Comparison of ENCODE assay signal across 8 cellular contexts in the genomic region with DNA sequence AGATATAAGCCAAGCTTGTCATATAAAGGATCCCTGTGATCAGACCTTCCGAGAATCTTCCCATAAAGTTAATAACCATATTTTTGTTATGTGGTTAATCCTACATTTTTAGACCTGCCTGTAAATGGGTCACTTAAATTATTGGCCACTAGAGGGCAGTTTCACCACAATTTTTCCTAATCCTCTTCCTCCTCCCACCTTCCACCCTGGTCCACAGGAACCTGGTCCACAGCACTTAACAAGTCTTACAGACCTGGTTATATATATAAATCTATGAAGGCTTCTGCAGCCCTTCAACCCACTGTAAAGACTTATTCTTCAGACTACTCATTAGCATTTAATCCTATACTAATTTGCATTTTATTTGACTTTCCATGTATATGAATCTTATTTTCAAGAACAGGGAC. TPM values are rescaled to one million over a fixed set of nuclear protein-coding genes. Genes with fewer than 3 reads are reported as not detected.
DNase-seq lines count a peak whose midpoint lies in the region; ATAC-seq, FAIRE-seq and TF ChIP-seq lines count a peak whose summit lies in the region.

No MANE protein-coding gene starts in this region.

- H3K36me3 ChIP-seq in lower lobe of right lung, result peaks cover 7% of the 10 kb centered on the region

- intact Hi-C loops in lower lobe of right lung (cut with DNase I), result no loop called here

- H3K27ac ChIP-seq in lower lobe of right lung, result no peak overlapping the region

- no peaks in the 10 kb centered on the region for H3K27me3 ChIP-seq in lower lobe of right lung (ENCODE audit: low read depth)

- FAIRE-seq in frontal cortex (lab: Jason Lieb, UNC), result no peak

- DNase-seq in NCI-H2081 (lab: John Stamatoyannopoulos, UW) (peak; percentile 43 to 48), NCI-H2081 treated with DMSO at 0.1 percent for 48 hours (lab: John Stamatoyannopoulos, UW) (no peak), NOMO-1 treated with DMSO at 0.1 percent for 48 hours (lab: John Stamatoyannopoulos, UW; ENCODE audit: unreplicated experiment) (peak; percentile 38), cardiac fibroblast (ENCODE audit: low read depth in 2 of 2) (peak; percentile 66 to 73), lower lobe of right lung (no peak), frontal cortex (ENCODE audit: low spot score in 2 of 2) (no peak), SIG-M5 treated with dmso at 0.1 percent for 504 hours (lab: John Stamatoyannopoulos, UW; ENCODE audit: unreplicated experiment) (no peak)

- no peaks in the 10 kb centered on the region for H3K9me3 ChIP-seq in lower lobe of right lung

- ATAC-seq in HG02852 (IDR thresholded peaks at IDR 0.05; ENCODE audit: unreplicated experiment), result peak; percentile 56
- ATAC-seq in lower lobe of right lung, result peak; percentile 75 to 81

- H3K4me1 ChIP-seq in lower lobe of right lung, result no peaks in the 10 kb centered on the region

- peak; percentile 56 for TF ChIP-seq CTCF in cardiac fibroblast (IDR thresholded peaks at IDR 0.05; ENCODE audit: low read depth, low read length)
- TF ChIP-seq CTCF in lower lobe of right lung (IDR thresholded peaks at IDR 0.05), result peak; percentile 63

- H3K4me3 ChIP-seq in cardiac fibroblast (replicated peaks in 1 of 2; ENCODE audit: low read depth in 2 of 2, low read length in 2 of 2) (no peak overlapping the region), lower lobe of right lung (no peak overlapping the region)

RNA-seq across cellular contexts. Expression of gene MRS2, which starts 28.3 kb away (rescaled TPM):
- total RNA-seq in lower lobe of right lung, result 20.5 TPM
- 21.6 TPM for total RNA-seq in frontal cortex

RNA-seq across cellular contexts. Expression of gene GPLD1, which starts 58.3 kb away (rescaled TPM):
- 3.6 TPM for total RNA-seq in lower lobe of right lung
- 10.6 TPM for total RNA-seq in frontal cortex

Comparison
In these comparisons a context has a peak if more than half of its experiments do, and no peak if none do; other contexts are left out.
1. DNase-seq: peak in NCI-H2081 (2 of 2), NOMO-1 treated with DMSO at 0.1 percent for 48 hours (single experiment) and cardiac fibroblast (2 of 2); none in NCI-H2081 treated with DMSO at 0.1 percent for 48 hours (single experiment), lower lobe of right lung (single experiment), frontal cortex (0 of 2) and SIG-M5 treated with dmso at 0.1 percent for 504 hours (single experiment).